In the genomic region with DNA sequence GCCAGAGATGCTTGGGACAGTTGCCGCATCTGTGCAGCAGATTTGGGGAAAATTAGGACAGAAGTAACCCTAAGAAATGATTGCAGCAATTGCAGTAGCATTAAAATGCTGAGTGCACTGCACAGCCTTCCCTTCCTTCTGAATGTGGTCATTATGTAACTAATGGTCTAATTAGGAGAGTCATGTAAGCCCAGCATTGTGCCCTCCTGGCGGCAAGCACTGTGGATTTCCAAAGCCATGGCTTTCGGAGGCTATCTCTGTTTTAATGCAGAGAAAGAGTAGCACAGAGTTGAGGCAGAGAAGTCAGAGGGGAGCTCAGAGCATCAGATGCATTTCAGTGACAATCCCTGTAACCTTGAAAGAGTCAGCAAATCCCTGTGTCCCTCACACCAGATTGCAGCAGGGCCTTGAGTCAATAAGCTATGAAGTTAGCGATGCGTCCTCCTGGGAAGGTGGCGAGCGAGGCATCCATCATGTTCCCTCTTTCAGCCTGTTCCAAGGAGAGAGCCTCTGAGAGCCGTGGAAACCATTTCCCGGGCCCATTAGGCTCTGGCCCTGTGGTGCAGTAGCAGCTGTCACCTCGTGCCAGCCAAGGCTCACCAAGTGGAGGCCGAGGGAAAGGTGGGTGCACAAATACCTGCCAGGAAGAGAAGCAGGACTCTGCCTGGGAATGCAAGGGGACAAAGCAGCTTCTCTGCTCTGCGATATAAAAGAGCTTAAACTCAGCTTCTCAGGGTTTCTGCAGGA, we compare ENCODE assay signal across 16 cellular contexts.
"Had no signal": no experiment of that assay in that cellular context is flagged by ENCODE, and none has a peak within 500 bp of the region (broad histone marks: within the 10 kb centered on the region; RNA-seq: fewer than 3 reads in every experiment).

No MANE protein-coding gene starts in this region.

- DNase-seq: activated naive CD8-positive, alpha-beta T cell treated with anti-CD3 and anti-CD28 coated beads for 36 hours; body of pancreas; central memory CD4-positive, alpha-beta T cell; cortex of kidney; effector CD8-positive, alpha-beta T cell; foreskin melanocyte; heart right ventricle; left colon; mucosa of descending colon; naive thymus-derived CD4-positive, alpha-beta T cell; stimulated activated CD4-positive, alpha-beta T cell treated with anti-CD3 and anti-CD28 coated beads, Interleukin-2, amount 100 ng/mL, for 48 hours; stimulated activated naive B cell treated with anti-CD40 and anti-IgM and Interleukin-4, amounts not matched to agents 10 μg/mL and 1 μg/mL and 100 μg/mL, for 72 hours; tibial artery had no signal

- H3K27me3 ChIP-seq: neutrophil had no signal

- H3K9me3 ChIP-seq: body of pancreas, heart right ventricle, mucosa of descending colon, neutrophil, tibial artery had no signal

- FAIRE-seq: urothelium cell line had no signal

- H3K79me2 ChIP-seq: parathyroid adenoma had no signal

- H2AFZ ChIP-seq: parathyroid adenoma had no signal

- H3K36me3 ChIP-seq: heart right ventricle, neutrophil, tibial artery had no signal

- H3K27ac ChIP-seq: body of pancreas, heart right ventricle, neutrophil, parathyroid adenoma, tibial artery had no signal

- H3K9ac ChIP-seq: parathyroid adenoma had no signal

- H3K4me3 ChIP-seq: body of pancreas, heart right ventricle, mucosa of descending colon, tibial artery had no signal
